8 cellular contexts compared by ENCODE assay signal in the genomic region with DNA sequence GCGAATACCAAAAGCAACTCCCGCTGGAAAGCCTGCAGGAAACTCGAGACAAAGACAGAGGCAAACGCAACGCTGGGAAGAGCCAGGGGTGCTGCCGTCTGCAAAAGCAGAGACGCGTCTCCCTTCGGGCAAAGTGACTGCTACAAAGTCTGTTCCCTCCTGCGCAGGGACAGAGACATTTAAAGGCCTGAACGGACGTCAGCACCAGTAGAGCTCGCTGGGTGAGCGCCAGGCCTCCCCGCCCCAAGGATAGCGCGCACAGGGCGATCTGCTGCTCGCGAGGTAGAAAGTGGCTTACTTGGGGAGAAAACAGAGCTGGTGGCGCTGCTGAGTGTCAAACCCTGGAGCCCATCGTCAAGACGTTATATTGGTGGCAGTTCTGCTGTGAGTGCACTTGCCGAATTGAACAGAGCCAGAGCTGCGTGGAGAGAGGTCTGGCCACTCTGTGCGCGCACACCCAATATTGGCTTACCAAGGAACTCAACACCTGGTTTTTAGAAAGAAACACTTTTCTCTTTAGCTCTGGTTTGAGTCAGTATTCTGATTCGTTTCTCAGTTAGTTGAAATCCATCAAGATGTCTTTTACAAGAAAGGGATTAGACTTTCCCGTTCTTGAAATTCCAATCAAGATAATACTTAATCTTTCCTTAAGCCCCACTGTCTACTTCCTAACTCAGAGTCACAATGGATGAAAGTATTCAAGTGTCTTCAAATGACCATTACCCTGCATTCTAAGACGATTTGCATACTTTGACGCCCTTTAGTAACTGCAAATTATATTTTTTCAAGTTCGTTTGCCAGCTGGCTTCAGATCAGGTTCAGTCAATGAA.
DNase-seq lines count a peak whose midpoint lies in the region; ATAC-seq and TF ChIP-seq lines count a peak whose summit lies in the region.

No MANE protein-coding gene starts in this region.

- peaks cover 0 to 21% (median 0%) of the 10 kb centered on the region in 4 donors for H3K4me1 ChIP-seq in tibial nerve
- no peaks in the 10 kb centered on the region for H3K4me1 ChIP-seq in Karpas-422 (ENCODE audit: low read length)

- H3K4me3 ChIP-seq in GM06990 (replicated peaks; ENCODE audit: low read depth, low read length) (no peak overlapping the region), brain microvascular endothelial cell (ENCODE audit: low read depth, low read length) (peak overlapping the region; percentile 43), tibial nerve (peak overlapping the region in 3 of 4 donors; percentile 19 to 38 (median 33)), Karpas-422 (ENCODE audit: low read length) (no peak overlapping the region)

- WGBS in tibial nerve, 2 donors: 6 to 7% methylated on average over 30 to 32 of the region's 32 CpGs

- no peak for ATAC-seq in GM21423 (IDR thresholded peaks at IDR 0.05; ENCODE audit: unreplicated experiment)

- H3K27me3 ChIP-seq in GM06990 (replicated peaks; ENCODE audit: control insufficient read depth, insufficient read depth, low read length): no peaks in the 10 kb centered on the region; the same call in 1 of the 2 replicates
- peaks cover 12% of the 10 kb centered on the region for H3K27me3 ChIP-seq in brain microvascular endothelial cell (replicated peaks)
- H3K27me3 ChIP-seq in tibial nerve: peaks cover 0 to 21% of the 10 kb centered on the region in 2 donors
- H3K27me3 ChIP-seq in Karpas-422 (ENCODE audit: low read length): no peaks in the 10 kb centered on the region

- no peak overlapping the region for H3K9ac ChIP-seq in Karpas-422 (ENCODE audit: low read length)

- no peak for TF ChIP-seq POLR2A in tibial nerve (IDR thresholded peaks at IDR 0.05)

- H3K79me2 ChIP-seq in Karpas-422 (ENCODE audit: low read length): no peaks in the 10 kb centered on the region

- no peak for TF ChIP-seq EP300 in tibial nerve (IDR thresholded peaks at IDR 0.05)

- no peaks in the 10 kb centered on the region for H3K9me2 ChIP-seq in Karpas-422 (replicated peaks; ENCODE audit: insufficient read depth, low read length)

- H3K9me3 ChIP-seq in tibial nerve (no peaks in the 10 kb centered on the region), Karpas-422 (ENCODE audit: low read length) (no peaks in the 10 kb centered on the region)

- TF ChIP-seq CTCF in GM06990 (IDR thresholded peaks at IDR 0.05; ENCODE audit: insufficient read depth, low read length, poor library complexity, severe bottlenecking) (peak; percentile 9), brain microvascular endothelial cell (IDR thresholded peaks at IDR 0.05; ENCODE audit: low read depth, low read length, missing control alignments) (no peak), tibial nerve (IDR thresholded peaks at IDR 0.05) (no peak)

- no peak overlapping the region for H3K4me2 ChIP-seq in Karpas-422 (ENCODE audit: low read depth, low read length, poor library complexity, severe bottlenecking)

- H3K27ac ChIP-seq in brain microvascular endothelial cell: no peak overlapping the region
- no peak overlapping the region for H3K27ac ChIP-seq in tibial nerve
- H3K27ac ChIP-seq in Karpas-422 (ENCODE audit: low read length): no peak overlapping the region

- in situ Hi-C loops in brain microvascular endothelial cell (cut with HindIII; ENCODE audit: low pct_ligation_motif_present, low sequenced_read_pairs): no loop called here

- H3K36me3 ChIP-seq in GM06990 (ENCODE audit: control insufficient read depth, insufficient read depth, low read length) (no peaks in the 10 kb centered on the region), brain microvascular endothelial cell (replicated peaks) (no peaks in the 10 kb centered on the region), tibial nerve (no peaks in the 10 kb centered on the region), Karpas-422 (ENCODE audit: insufficient read depth, low read length) (no peaks in the 10 kb centered on the region)

- H4K20me1 ChIP-seq in Karpas-422 (ENCODE audit: insufficient read depth, low read depth, low read length): no peaks in the 10 kb centered on the region

- no peak for DNase-seq in GM06990 (ENCODE audit: extremely low read depth, insufficient read length)
- DNase-seq in NCI-H345 treated with DMSO at 0.1 percent for 48 hours (lab: John Stamatoyannopoulos, UW; ENCODE audit: unreplicated experiment): peak; percentile 47
- DNase-seq in brain microvascular endothelial cell: no peak
- peak; percentile 26 for DNase-seq in medulla oblongata (ENCODE audit: extremely low spot score)
- no peak for DNase-seq in tibial nerve (ENCODE audit: low spot score in 2 of 2)
- no peak for DNase-seq in Karpas-422
- DNase-seq in stimulated activated CD4-positive, alpha-beta T cell treated with anti-CD3 and anti-CD28 coated beads, Interleukin-2, amount 100 ng/mL, for 48 hours: no peak

- H2AFZ ChIP-seq in Karpas-422 (ENCODE audit: low read length): no peak overlapping the region

Comparison
In these comparisons a context has a peak if more than half of its experiments do, and no peak if none do; other contexts are left out.
1. DNase-seq: peak in NCI-H345 treated with DMSO at 0.1 percent for 48 hours (single experiment) and medulla oblongata (single experiment); none in GM06990 (single experiment), brain microvascular endothelial cell (single experiment), tibial nerve (0 of 2), Karpas-422 (single experiment) and stimulated activated CD4-positive, alpha-beta T cell treated with anti-CD3 and anti-CD28 coated beads, Interleukin-2, amount 100 ng/mL, for 48 hours (0 of 2).
2. H3K4me3 ChIP-seq: peak in brain microvascular endothelial cell (single experiment) and tibial nerve (3 of 4); none in GM06990 (single experiment) and Karpas-422 (single experiment).